11 cellular contexts compared by ENCODE assay signal in genomic region chr6:68087399-68088133, GRCh38.
A peak's percentile ranks its signal among the peaks of the same experiment; 100 is the strongest.
DNase-seq lines count a peak whose midpoint lies in the region; ATAC-seq lines count a peak whose summit lies in the region.
"Had no signal": no experiment of that assay in that cellular context is flagged by ENCODE, and none has a peak within 500 bp of the region (broad histone marks: within the 10 kb centered on the region; RNA-seq: fewer than 3 reads in every experiment).

No MANE protein-coding gene starts in this region.

- H3K4me1 Mint-ChIP-seq in T-helper 1 cell treated with Interleukin-12 subunit alpha and Interleukin-12 subunit beta and Interleukin-4 antibody, amounts not matched to agents 30 μg/mL and 1 μg/mL, for 36 hours (ENCODE audit: low read depth) = peaks cover 2% of the 10 kb centered on the region
- no peaks in the 10 kb centered on the region for H3K4me1 Mint-ChIP-seq in stimulated activated naive B cell treated with anti-CD40 and anti-IgM and Interleukin-4, amounts not matched to agents 10 μg/mL and 1 μg/mL and 100 μg/mL, for 72 hours

- H3K9me3 Mint-ChIP-seq in T-helper 1 cell treated with Interleukin-12 subunit alpha and Interleukin-12 subunit beta and Interleukin-4 antibody, amounts not matched to agents 30 μg/mL and 1 μg/mL, for 36 hours = no peaks in the 10 kb centered on the region
- H3K9me3 Mint-ChIP-seq in stimulated activated naive B cell treated with anti-CD40 and anti-IgM and Interleukin-4, amounts not matched to agents 10 μg/mL and 1 μg/mL and 100 μg/mL, for 72 hours = no peaks in the 10 kb centered on the region

- H3K27ac Mint-ChIP-seq in T-helper 1 cell treated with Interleukin-12 subunit alpha and Interleukin-12 subunit beta and Interleukin-4 antibody, amounts not matched to agents 30 μg/mL and 1 μg/mL, for 36 hours = peak overlapping the region; percentile 46
- no peak overlapping the region for H3K27ac Mint-ChIP-seq in stimulated activated naive B cell treated with anti-CD40 and anti-IgM and Interleukin-4, amounts not matched to agents 10 μg/mL and 1 μg/mL and 100 μg/mL, for 72 hours

- H3K36me3 Mint-ChIP-seq in T-helper 1 cell treated with Interleukin-12 subunit alpha and Interleukin-12 subunit beta and Interleukin-4 antibody, amounts not matched to agents 30 μg/mL and 1 μg/mL, for 36 hours (ENCODE audit: low read depth) = no peaks in the 10 kb centered on the region
- H3K36me3 Mint-ChIP-seq in stimulated activated naive B cell treated with anti-CD40 and anti-IgM and Interleukin-4, amounts not matched to agents 10 μg/mL and 1 μg/mL and 100 μg/mL, for 72 hours = no peaks in the 10 kb centered on the region

- H3K27me3 Mint-ChIP-seq in T-helper 1 cell treated with Interleukin-12 subunit alpha and Interleukin-12 subunit beta and Interleukin-4 antibody, amounts not matched to agents 30 μg/mL and 1 μg/mL, for 36 hours (ENCODE audit: low read depth) = no peaks in the 10 kb centered on the region
- H3K27me3 Mint-ChIP-seq in stimulated activated naive B cell treated with anti-CD40 and anti-IgM and Interleukin-4, amounts not matched to agents 10 μg/mL and 1 μg/mL and 100 μg/mL, for 72 hours = no peaks in the 10 kb centered on the region

- DNase-seq in T-helper 1 cell (no peak), NOMO-1 treated with dmso at 0.1 percent for 144 hours (lab: John Stamatoyannopoulos, UW; ENCODE audit: unreplicated experiment) (peak; percentile 9), inferior parietal cortex (ENCODE audit: extremely low spot score) (no peak), T-helper 9 cell (no peak), mesenteric fat pad (ENCODE audit: low spot score) (no peak)
- no peak for DNase-seq in stimulated activated naive B cell treated with anti-CD40 and anti-IgM and Interleukin-4, amounts not matched to agents 10 μg/mL and 1 μg/mL and 100 μg/mL, for 72 hours
- DNase-seq: ACHN; activated CD4-positive, CD25-positive, alpha-beta regulatory T cell treated with anti-CD3 and anti-CD28 coated beads, Interleukin-2, amount 50 U/mL, for 72 hours; upper lobe of left lung had no signal

- ATAC-seq in HG02973 (IDR thresholded peaks at IDR 0.05; ENCODE audit: unreplicated experiment) = peak; percentile 89
- peak; percentile 23 to 46 for ATAC-seq in stimulated activated naive B cell treated with anti-CD40 and anti-IgM and Interleukin-4, amounts not matched to agents 10 μg/mL and 1 μg/mL and 100 μg/mL, for 72 hours (replicated peaks)

- H3K4me3 Mint-ChIP-seq in T-helper 1 cell treated with Interleukin-12 subunit alpha and Interleukin-12 subunit beta and Interleukin-4 antibody, amounts not matched to agents 30 μg/mL and 1 μg/mL, for 36 hours = no peak overlapping the region
- no peak overlapping the region for H3K4me3 Mint-ChIP-seq in stimulated activated naive B cell treated with anti-CD40 and anti-IgM and Interleukin-4, amounts not matched to agents 10 μg/mL and 1 μg/mL and 100 μg/mL, for 72 hours
